12 cellular contexts compared by ENCODE assay signal in the genomic region with DNA sequence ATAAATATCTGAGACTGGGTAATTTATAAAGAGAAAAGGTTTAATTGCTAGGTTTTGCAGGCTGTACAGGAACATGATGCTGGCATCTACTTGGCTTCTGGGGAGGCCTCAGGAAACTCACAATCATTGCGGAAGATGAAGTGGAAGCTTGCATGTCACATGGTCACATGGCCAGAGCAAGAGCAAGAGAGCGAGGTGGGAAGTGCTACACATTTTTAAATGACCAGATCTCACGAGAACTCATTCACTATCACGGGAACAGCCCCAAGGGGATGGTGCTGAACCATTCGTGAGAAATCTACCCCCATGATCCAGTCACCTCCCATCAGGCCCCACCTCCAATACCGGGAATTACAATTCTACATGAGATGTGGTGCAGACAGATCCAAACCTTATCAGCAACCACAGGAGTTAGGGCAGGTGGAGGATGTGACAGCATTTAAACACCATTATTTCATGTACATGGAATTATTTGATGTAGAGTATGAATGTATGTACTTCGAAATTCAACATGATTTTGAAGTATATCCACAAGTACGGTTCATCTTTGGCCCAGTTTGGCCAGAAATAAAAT. TPM values are rescaled to one million over a fixed set of nuclear protein-coding genes. Genes with fewer than 3 reads are reported as not detected.
"Had no signal": no experiment of that assay in that cellular context is flagged by ENCODE, and none has a peak within 500 bp of the region (broad histone marks: within the 10 kb centered on the region; RNA-seq: fewer than 3 reads in every experiment).

No MANE protein-coding gene starts in this region.

- H3K36me3 ChIP-seq: HAP-1 had no signal

- H3K9ac ChIP-seq: GM23248 had no signal

- H3K36me3 Mint-ChIP-seq: IgD-negative memory B cell had no signal

- H3K9me3 Mint-ChIP-seq: HFFc6, IgD-negative memory B cell had no signal

- DNase-seq: GM23248, GOT3, H7, HFFc6, KG1 had no signal

- H3K9me3 ChIP-seq: HAP-1 had no signal

- H3K4me1 Mint-ChIP-seq: IgD-negative memory B cell had no signal

- FAIRE-seq: HepG2 had no signal

- H3K4me3 ChIP-seq: GM23248, HAP-1 had no signal

- H3K4me3 Mint-ChIP-seq: HFFc6, IgD-negative memory B cell had no signal

- ATAC-seq: HCT116, HepG2 had no signal

- H3K27ac ChIP-seq: GM23248, HL-60 had no signal

- H3K27ac Mint-ChIP-seq: HFFc6, IgD-negative memory B cell had no signal

- H2AFZ ChIP-seq: GM23248 had no signal

RNA-seq across cellular contexts. Expression of a gene that starts 10.5 kb away (rescaled TPM):
- total RNA-seq: GM23248, H4, HepG2, HFFc6, HT1080 had no signal
- polyA plus RNA-seq: HepG2, IgD-negative memory B cell had no signal
